In the genomic region with DNA sequence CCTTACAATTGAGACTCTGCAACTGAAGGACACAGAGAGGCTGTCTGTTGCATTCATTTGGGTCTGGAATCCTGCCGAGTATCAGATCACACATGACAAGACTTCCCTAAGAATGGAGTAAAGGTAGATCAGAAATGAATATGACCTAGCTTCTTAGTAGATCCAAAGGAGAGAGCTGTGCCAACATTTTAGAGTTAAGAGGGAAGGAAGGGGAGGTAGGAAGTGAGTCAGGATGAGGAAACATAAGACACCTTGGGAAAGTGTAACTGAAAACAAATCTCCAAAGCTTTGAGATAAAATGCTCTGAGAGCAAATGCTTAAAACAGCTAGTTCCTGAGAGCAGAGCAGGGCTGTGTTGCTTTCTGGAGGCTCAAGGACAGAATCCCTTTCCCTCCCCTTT, we compare ENCODE assay signal across 24 cellular contexts. TPM values are rescaled to one million over a fixed set of nuclear protein-coding genes. Genes with fewer than 3 reads are reported as not detected.
DNase-seq lines count a peak whose midpoint lies in the region; ATAC-seq and TF ChIP-seq lines count a peak whose summit lies in the region.
"Had no signal": no experiment of that assay in that cellular context is flagged by ENCODE, and none has a peak within 500 bp of the region (broad histone marks: within the 10 kb centered on the region; RNA-seq: fewer than 3 reads in every experiment).

No MANE protein-coding gene starts in this region.

- H3K36me3 ChIP-seq in PC-9 (ENCODE audit: low read depth): no peaks in the 10 kb centered on the region
- no peaks in the 10 kb centered on the region for H3K36me3 ChIP-seq in neutrophil
- H3K36me3 ChIP-seq: BE2C, cardiac muscle cell, lower lobe of right lung, ovary, sigmoid colon, upper lobe of left lung had no signal

- no peak overlapping the region; the same call in 1 of the 2 replicates for H2AFZ ChIP-seq in PC-9

- no peak for ATAC-seq in stimulated activated naive B cell treated with anti-CD40 and anti-IgM and Interleukin-4, amounts not matched to agents 10 μg/mL and 1 μg/mL and 100 μg/mL, for 72 hours (replicated peaks)
- ATAC-seq in HG03097 (IDR thresholded peaks at IDR 0.05; ENCODE audit: low FRiP score, unreplicated experiment): no peak
- ATAC-seq in GM19035 (IDR thresholded peaks at IDR 0.05; ENCODE audit: unreplicated experiment): no peak
- ATAC-seq: activated naive CD8-positive, alpha-beta T cell treated with anti-CD3 and anti-CD28 coated beads, Interleukin-2, amount 50 U/mL, for 24 hours; naive thymus-derived CD4-positive, alpha-beta T cell; Right ventricle myocardium inferior had no signal

- H3K27me3 ChIP-seq in PC-9 (ENCODE audit: insufficient read depth, low read depth): no peaks in the 10 kb centered on the region
- no peaks in the 10 kb centered on the region for H3K27me3 ChIP-seq in neutrophil
- H3K27me3 ChIP-seq: BE2C, cardiac muscle cell, ovary, sigmoid colon, upper lobe of left lung had no signal

- peak; percentile 54 for DNase-seq in NCI-H1092 treated with DMSO at 0.1 percent for 48 hours (lab: John Stamatoyannopoulos, UW)
- no peak for DNase-seq in NCI-H1092 (lab: John Stamatoyannopoulos, UW)
- DNase-seq in PC-9: peak in 1 of 2 experiments; percentile 47
- no peak for DNase-seq in epithelial cell of prostate (ENCODE audit: low read depth, low spot score)
- no peak for DNase-seq in stimulated activated naive B cell treated with anti-CD40 and anti-IgM and Interleukin-4, amounts not matched to agents 10 μg/mL and 1 μg/mL and 100 μg/mL, for 72 hours
- DNase-seq: 8988T; activated CD4-positive, alpha-beta T cell treated with anti-CD3 and anti-CD28 coated beads, Interleukin-2, amount 10 ng/mL, durations not matched to agents 24 days and 14 days; activated naive CD8-positive, alpha-beta T cell treated with anti-CD3 and anti-CD28 coated beads, Interleukin-2, amount 50 U/mL, for 24 hours; BE2C; GDM1; H7; lower lobe of right lung; naive thymus-derived CD4-positive, alpha-beta T cell; NCI-H510A; ovary; sigmoid colon; upper lobe of left lung had no signal

- H3K4me3 ChIP-seq in PC-9 (no peak overlapping the region), neutrophil (ENCODE audit: low read depth in 1 of 2, low read length in 1 of 2) (no peak overlapping the region)
- H3K4me3 ChIP-seq: cardiac muscle cell, lower lobe of right lung, ovary, sigmoid colon, upper lobe of left lung had no signal

- peaks cover 10 to 21% of the 10 kb centered on the region in 2 donors for H3K9me3 Mint-ChIP-seq in stimulated activated naive B cell treated with anti-CD40 and anti-IgM and Interleukin-4, amounts not matched to agents 10 μg/mL and 1 μg/mL and 100 μg/mL, for 72 hours
- H3K9me3 Mint-ChIP-seq: activated T-helper 2 cell treated with anti-CD3 and anti-CD28 coated beads, Interferon-gamma antibody, Interleukin-2, Interleukin-4, amounts not matched to agents 10 μg/mL and 5 μg/mL and 100 μg/mL, durations not matched to agents 14 hours and 24 hours and 36 hours; naive thymus-derived CD4-positive, alpha-beta T cell had no signal

- no peaks in the 10 kb centered on the region for H4K20me1 ChIP-seq in PC-9 (ENCODE audit: insufficient read depth)

- no peaks in the 10 kb centered on the region for H3K27me3 Mint-ChIP-seq in stimulated activated naive B cell treated with anti-CD40 and anti-IgM and Interleukin-4, amounts not matched to agents 10 μg/mL and 1 μg/mL and 100 μg/mL, for 72 hours
- H3K27me3 Mint-ChIP-seq: activated naive CD8-positive, alpha-beta T cell treated with anti-CD3 and anti-CD28 coated beads, Interleukin-2, amount 50 U/mL, for 24 hours had no signal

- no TSS peak for BruUV-seq in PC-9 (replicated peaks; lab: Mats Ljungman, UMichigan)

- CTCF ChIA-PET in PC-9 (lab: Charles Lee): no interaction called here

- no peak overlapping the region for H3K4me3 Mint-ChIP-seq in stimulated activated naive B cell treated with anti-CD40 and anti-IgM and Interleukin-4, amounts not matched to agents 10 μg/mL and 1 μg/mL and 100 μg/mL, for 72 hours
- H3K4me3 Mint-ChIP-seq: activated CD4-positive, alpha-beta T cell treated with anti-CD3 and anti-CD28 coated beads, Interleukin-2, amount 10 ng/mL, durations not matched to agents 24 days and 14 days; activated naive CD8-positive, alpha-beta T cell treated with anti-CD3 and anti-CD28 coated beads, Interleukin-2, amount 50 U/mL, for 24 hours; naive thymus-derived CD4-positive, alpha-beta T cell; stimulated activated naive CD8-positive, alpha-beta T cell treated with anti-CD3 and anti-CD28 coated beads, Interleukin-15, Interleukin-2, amounts not matched to agents 100 ng/mL and 50 ng/mL, for 24 hours had no signal

- TF ChIP-seq CTCF in PC-9 (conservative IDR thresholded peaks at IDR 0.05) (no peak), neutrophil (IDR thresholded peaks at IDR 0.05) (no peak)

- no peaks in the 10 kb centered on the region; the same call in 1 of the 2 replicates for H3K9me3 ChIP-seq in PC-9 (ENCODE audit: insufficient read depth, low read depth)
- no peaks in the 10 kb centered on the region for H3K9me3 ChIP-seq in neutrophil
- H3K9me3 ChIP-seq: BE2C, lower lobe of right lung, ovary, upper lobe of left lung had no signal

- POLR2A ChIA-PET in PC-9 (lab: Charles Lee; ENCODE audit: unreplicated experiment): interaction anchor here (0.7 kb wide), 1 partner anchor 268 kb away, joined by 7 read pairs; no protein-coding TSS in a partner anchor

- peaks cover 14% of the 10 kb centered on the region; the same call in 1 of the 2 replicates for H3F3A ChIP-seq in PC-9 (ENCODE audit: insufficient read depth, low read depth)

- H3K27ac Mint-ChIP-seq in stimulated activated naive B cell treated with anti-CD40 and anti-IgM and Interleukin-4, amounts not matched to agents 10 μg/mL and 1 μg/mL and 100 μg/mL, for 72 hours: no peak overlapping the region
- H3K27ac Mint-ChIP-seq: activated CD4-positive, alpha-beta T cell treated with anti-CD3 and anti-CD28 coated beads, Interleukin-2, amount 10 ng/mL, durations not matched to agents 24 days and 14 days; activated naive CD8-positive, alpha-beta T cell treated with anti-CD3 and anti-CD28 coated beads, Interleukin-2, amount 50 U/mL, for 24 hours; activated T-helper 2 cell treated with anti-CD3 and anti-CD28 coated beads, Interferon-gamma antibody, Interleukin-2, Interleukin-4, amounts not matched to agents 10 μg/mL and 5 μg/mL and 100 μg/mL, durations not matched to agents 14 hours and 24 hours and 36 hours; naive thymus-derived CD4-positive, alpha-beta T cell; stimulated activated naive CD8-positive, alpha-beta T cell treated with anti-CD3 and anti-CD28 coated beads, Interleukin-15, Interleukin-2, amounts not matched to agents 100 ng/mL and 50 ng/mL, for 24 hours had no signal

- H3K79me2 ChIP-seq in PC-9 (ENCODE audit: low read depth): no peaks in the 10 kb centered on the region

- H3K9me2 ChIP-seq in PC-9 (ENCODE audit: insufficient read depth): no peaks in the 10 kb centered on the region

- peaks cover 32% of the 10 kb centered on the region for H3K4me1 ChIP-seq in PC-9 (replicated peaks; ENCODE audit: insufficient read depth)
- H3K4me1 ChIP-seq in neutrophil (ENCODE audit: control insufficient read depth in 1 of 2, insufficient read depth in 1 of 2, low read depth in 1 of 2, low read length in 1 of 2): peaks cover 28% of the 10 kb centered on the region in 2 experiments
- H3K4me1 ChIP-seq: lower lobe of right lung, sigmoid colon, upper lobe of left lung had no signal

- H3K4me2 ChIP-seq in PC-9: peak overlapping the region; percentile 34

- H3K36me3 Mint-ChIP-seq in stimulated activated naive B cell treated with anti-CD40 and anti-IgM and Interleukin-4, amounts not matched to agents 10 μg/mL and 1 μg/mL and 100 μg/mL, for 72 hours: peaks cover 16 to 25% of the 10 kb centered on the region in 2 donors
- H3K36me3 Mint-ChIP-seq: naive thymus-derived CD4-positive, alpha-beta T cell had no signal

- H3K27ac ChIP-seq in PC-9: peak overlapping the region; percentile 44
- peak overlapping the region; percentile 53 for H3K27ac ChIP-seq in epithelial cell of prostate
- peak overlapping the region; percentile 79 for H3K27ac ChIP-seq in neutrophil
- H3K27ac ChIP-seq: cardiac muscle cell, lower lobe of right lung, ovary, sigmoid colon, upper lobe of left lung had no signal

- H3K4me1 Mint-ChIP-seq in stimulated activated naive B cell treated with anti-CD40 and anti-IgM and Interleukin-4, amounts not matched to agents 10 μg/mL and 1 μg/mL and 100 μg/mL, for 72 hours: peaks cover 11 to 34% of the 10 kb centered on the region in 2 donors

- intact Hi-C loops in PC-9 (cut with micrococcal nuclease; ENCODE audit: unreplicated experiment): no loop called here

RNA-seq across cellular contexts. Expression of a gene that starts 6.1 kb away (rescaled TPM):
- 26.4 and 52.5 TPM in 2 replicates for total RNA-seq in PC-9 (2021)
